Comparison of ENCODE assay signal across 8 cellular contexts in genomic region chr6:105810105-105810921, GRCh38.
DNase-seq lines count a peak whose midpoint lies in the region; ATAC-seq lines count a peak whose summit lies in the region.

No MANE protein-coding gene starts in this region.

- DNase-seq in AG20443 (ENCODE audit: low spot score), result peak; percentile 81
- peak; percentile 72 for DNase-seq in HS-5 (ENCODE audit: low read depth)
- peak; percentile 69 for DNase-seq in UCSD-AML1 (lab: John Stamatoyannopoulos, UW; ENCODE audit: unreplicated experiment)
- DNase-seq in skeletal muscle cell (ENCODE audit: low read depth), result peak; percentile 82
- DNase-seq in superior temporal gyrus (ENCODE audit: extremely low spot score), result no peak
- no peak for DNase-seq in medulla oblongata (ENCODE audit: extremely low spot score)

- ATAC-seq in GM19351 (IDR thresholded peaks at IDR 0.05; ENCODE audit: unreplicated experiment) (peak; percentile 75), esophagus mucosa (peak; percentile 82)

- no peak overlapping the region for H3K4me3 ChIP-seq in skeletal muscle cell (ENCODE audit: low read depth, low read length)

Comparison
In these comparisons a context has a peak if more than half of its experiments do, and no peak if none do; other contexts are left out.
1. DNase-seq: peak in AG20443 (single experiment), HS-5 (single experiment), UCSD-AML1 (single experiment) and skeletal muscle cell (single experiment); none in superior temporal gyrus (single experiment) and medulla oblongata (single experiment).